27 cellular contexts compared by ENCODE assay signal in genomic region chr11:7667460-7667859, GRCh38. TPM values are rescaled to one million over a fixed set of nuclear protein-coding genes. Genes with fewer than 3 reads are reported as not detected.
DNase-seq lines count a peak whose midpoint lies in the region; ATAC-seq and TF ChIP-seq lines count a peak whose summit lies in the region.
"Had no signal": no experiment of that assay in that cellular context is flagged by ENCODE, and none has a peak within 500 bp of the region (broad histone marks: within the 10 kb centered on the region; RNA-seq: fewer than 3 reads in every experiment).

No MANE protein-coding gene starts in this region.

- H3K4me3 ChIP-seq in upper lobe of right lung = no peak overlapping the region
- H3K4me3 ChIP-seq: BLaER1, cardiac muscle cell had no signal

- no peaks in the 10 kb centered on the region for H3K36me3 Mint-ChIP-seq in activated CD4-positive, alpha-beta T cell treated with anti-CD3 and anti-CD28 coated beads, Interleukin-2, amount 10 ng/mL, durations not matched to agents 24 days and 14 days (ENCODE audit: low read depth)
- H3K36me3 Mint-ChIP-seq: natural killer cell treated with Interleukin-12 subunit alpha and Interleukin-12 subunit beta and Interleukin-15 and Interleukin-18, amount 100 ng/mL, for 72 hours had no signal

- H3K27ac ChIP-seq in cingulate gyrus (ENCODE audit: low read depth, low read length) = peak overlapping the region; percentile 96
- H3K27ac ChIP-seq in upper lobe of right lung = no peak overlapping the region
- H3K27ac ChIP-seq: BLaER1, cardiac muscle cell, KMS-11, VCaP had no signal

- peak; percentile 48 for DNase-seq in activated CD4-positive, alpha-beta T cell treated with anti-CD3 and anti-CD28 coated beads, Interleukin-2, amount 10 ng/mL, durations not matched to agents 24 days and 14 days
- no peak for DNase-seq in activated CD4-positive, alpha-beta T cell treated with anti-CD3 and anti-CD28 coated beads, Interleukin-2, amount 50 U/mL, for 48 hours
- DNase-seq in midbrain (lab: John Stamatoyannopoulos, UW) = peak; percentile 12
- DNase-seq in upper lobe of right lung = no peak
- DNase-seq in left lobe of liver (ENCODE audit: low spot score) = no peak
- DNase-seq in posterior vena cava (ENCODE audit: low spot score) = no peak
- DNase-seq: activated CD4-positive, alpha-beta T cell treated with anti-CD3 and anti-CD28 coated beads, Interleukin-2, amount 50 U/mL, for 4 hours; activated effector memory CD4-positive, alpha-beta T cell treated with Interleukin-2 at 50 U/mL for 16 hours; activated naive CD8-positive, alpha-beta T cell treated with anti-CD3 and anti-CD28 coated beads, Interleukin-2, amount 50 U/mL, for 24 hours; Caco-2; NCI-H187 treated with DMSO at 0.1 percent for 48 hours; NCI-H446; SK-N-SH; stimulated activated CD4-positive, alpha-beta T cell treated with anti-CD3 and anti-CD28 coated beads, Interleukin-4, amount 100 ng/mL, for 4 hours; stimulated activated naive CD8-positive, alpha-beta T cell treated with anti-CD3 and anti-CD28 coated beads, Interleukin-15, amount 100 ng/mL, for 72 hours had no signal

- H3K9me3 Mint-ChIP-seq in activated CD4-positive, alpha-beta T cell treated with anti-CD3 and anti-CD28 coated beads, Interleukin-2, amount 10 ng/mL, durations not matched to agents 24 days and 14 days = no peaks in the 10 kb centered on the region
- H3K9me3 Mint-ChIP-seq: activated naive CD8-positive, alpha-beta T cell treated with anti-CD3 and anti-CD28 coated beads, Interleukin-2, amount 50 U/mL, for 24 hours; natural killer cell treated with Interleukin-12 subunit alpha and Interleukin-12 subunit beta and Interleukin-15 and Interleukin-18, amount 100 ng/mL, for 72 hours; stimulated activated naive CD8-positive, alpha-beta T cell treated with anti-CD3 and anti-CD28 coated beads, Interleukin-15, amount 100 ng/mL, for 72 hours had no signal

- no peak for TF ChIP-seq CTCF in upper lobe of right lung (IDR thresholded peaks at IDR 0.05)

- H3K27me3 ChIP-seq in upper lobe of right lung = no peaks in the 10 kb centered on the region
- H3K27me3 ChIP-seq: BLaER1, cardiac muscle cell had no signal

- no peak overlapping the region for H3K4me3 Mint-ChIP-seq in activated CD4-positive, alpha-beta T cell treated with anti-CD3 and anti-CD28 coated beads, Interleukin-2, amount 10 ng/mL, durations not matched to agents 24 days and 14 days
- H3K4me3 Mint-ChIP-seq: activated naive CD8-positive, alpha-beta T cell treated with anti-CD3 and anti-CD28 coated beads, Interleukin-2, amount 50 U/mL, for 24 hours; natural killer cell treated with Interleukin-12 subunit alpha and Interleukin-12 subunit beta and Interleukin-15 and Interleukin-18, amount 100 ng/mL, for 72 hours; stimulated activated naive CD8-positive, alpha-beta T cell treated with anti-CD3 and anti-CD28 coated beads, Interleukin-15, amount 100 ng/mL, for 72 hours had no signal

- H3K4me1 Mint-ChIP-seq in activated CD4-positive, alpha-beta T cell treated with anti-CD3 and anti-CD28 coated beads, Interleukin-2, amount 10 ng/mL, durations not matched to agents 24 days and 14 days = peaks cover 13% of the 10 kb centered on the region

- no peak for ATAC-seq in upper lobe of right lung
- no peak for ATAC-seq in left lobe of liver
- ATAC-seq in GM21528 (IDR thresholded peaks at IDR 0.05; ENCODE audit: low FRiP score, unreplicated experiment) = no peak
- ATAC-seq: activated naive CD8-positive, alpha-beta T cell treated with anti-CD3 and anti-CD28 coated beads, Interleukin-2, amount 50 U/mL, for 24 hours; natural killer cell treated with Interleukin-12 subunit alpha and Interleukin-12 subunit beta and Interleukin-15 and Interleukin-18, amount 100 ng/mL, for 72 hours; stimulated activated naive CD8-positive, alpha-beta T cell treated with anti-CD3 and anti-CD28 coated beads, Interleukin-15, amount 100 ng/mL, for 72 hours had no signal

- no peak overlapping the region for H3K27ac Mint-ChIP-seq in activated CD4-positive, alpha-beta T cell treated with anti-CD3 and anti-CD28 coated beads, Interleukin-2, amount 10 ng/mL, durations not matched to agents 24 days and 14 days
- H3K27ac Mint-ChIP-seq: activated naive CD8-positive, alpha-beta T cell treated with anti-CD3 and anti-CD28 coated beads, Interleukin-2, amount 50 U/mL, for 24 hours; natural killer cell treated with Interleukin-12 subunit alpha and Interleukin-12 subunit beta and Interleukin-15 and Interleukin-18, amount 100 ng/mL, for 72 hours; stimulated activated naive CD8-positive, alpha-beta T cell treated with anti-CD3 and anti-CD28 coated beads, Interleukin-15, amount 100 ng/mL, for 72 hours had no signal

- H3K4me1 ChIP-seq in upper lobe of right lung = no peaks in the 10 kb centered on the region
- H3K4me1 ChIP-seq: BLaER1, Caco-2 had no signal

- no peaks in the 10 kb centered on the region for H3K9me3 ChIP-seq in upper lobe of right lung
- H3K9me3 ChIP-seq: BLaER1, Caco-2, SK-N-SH had no signal

- intact Hi-C loops in activated CD4-positive, alpha-beta T cell treated with anti-CD3 and anti-CD28 coated beads, Interleukin-2, amount 10 ng/mL, durations not matched to agents 24 days and 14 days (cut with micrococcal nuclease) = no loop called here
- intact Hi-C loops in upper lobe of right lung (cut with DNase I) = no loop called here
- intact Hi-C loops in posterior vena cava (cut with DNase I) = no loop called here

- no peaks in the 10 kb centered on the region for H3K36me3 ChIP-seq in upper lobe of right lung
- H3K36me3 ChIP-seq: BLaER1, cardiac muscle cell had no signal

- peaks cover 5% of the 10 kb centered on the region for H3K27me3 Mint-ChIP-seq in activated CD4-positive, alpha-beta T cell treated with anti-CD3 and anti-CD28 coated beads, Interleukin-2, amount 10 ng/mL, durations not matched to agents 24 days and 14 days

RNA-seq across cellular contexts. Expression of gene CYB5R2, which starts 5.8 kb away (rescaled TPM):
- total RNA-seq in activated CD4-positive, alpha-beta T cell treated with anti-CD3 and anti-CD28 coated beads, Interleukin-2, amount 10 ng/mL, durations not matched to agents 24 days and 14 days = 3.4 and 3.6 TPM in 2 replicates
- total RNA-seq in upper lobe of right lung (14.2 TPM), left lobe of liver (2.8 TPM), posterior vena cava (1 to 10 TPM; 5.0 to 6.0 TPM)

RNA-seq across cellular contexts. Expression of gene OVCH2, which starts 38.8 kb away (rescaled TPM):
- not detected in 2 replicates for total RNA-seq in activated CD4-positive, alpha-beta T cell treated with anti-CD3 and anti-CD28 coated beads, Interleukin-2, amount 10 ng/mL, durations not matched to agents 24 days and 14 days
- total RNA-seq in upper lobe of right lung (6.4 TPM), left lobe of liver (not detected), posterior vena cava (not detected)
- total RNA-seq: cardiac muscle cell; epithelial cell of proximal tubule; frontal cortex; HT1080; kidney epithelial cell; natural killer cell treated with Interleukin-12 subunit alpha and Interleukin-12 subunit beta and Interleukin-15 and Interleukin-18, amount 100 ng/mL, for 72 hours; T-helper 2 cell treated with Interferon-gamma antibody and Interleukin-4, amounts not matched to agents 100 ng/mL and 5 ng/mL, for 36 hours had no signal

Comparison
In these comparisons a context has a peak if more than half of its experiments do, and no peak if none do; other contexts are left out.
1. DNase-seq: peak in activated CD4-positive, alpha-beta T cell treated with anti-CD3 and anti-CD28 coated beads, Interleukin-2, amount 10 ng/mL, durations not matched to agents 24 days and 14 days (single experiment) and midbrain (single experiment); none in activated CD4-positive, alpha-beta T cell treated with anti-CD3 and anti-CD28 coated beads, Interleukin-2, amount 50 U/mL, for 48 hours (0 of 2), upper lobe of right lung (single experiment), left lobe of liver (single experiment) and posterior vena cava (single experiment).